12 cellular contexts compared by ENCODE assay signal in genomic region chr1:154222518-154222917, GRCh38. TPM values are rescaled to one million over a fixed set of nuclear protein-coding genes. Genes with fewer than 3 reads are reported as not detected.
DNase-seq lines count a peak whose midpoint lies in the region; TF ChIP-seq lines count a peak whose summit lies in the region.
"Had no signal": no experiment of that assay in that cellular context is flagged by ENCODE, and none has a peak within 500 bp of the region (broad histone marks: within the 10 kb centered on the region; RNA-seq: fewer than 3 reads in every experiment).

No MANE protein-coding gene starts in this region.

- H3K27me3 Mint-ChIP-seq in activated T-cell treated with anti-CD3 and anti-CD28 coated beads, Interleukin-2, amount 50 U/mL, for 24 hours: no peaks in the 10 kb centered on the region
- no peaks in the 10 kb centered on the region for H3K27me3 Mint-ChIP-seq in activated CD4-positive, alpha-beta memory T cell treated with anti-CD3 and anti-CD28 coated beads, Interleukin-2, amount 10 ng/mL, durations not matched to agents 7 days and 5 days

- H3K36me3 Mint-ChIP-seq in activated T-cell treated with anti-CD3 and anti-CD28 coated beads, Interleukin-2, amount 50 U/mL, for 24 hours (ENCODE audit: low read depth): peaks cover 92% of the 10 kb centered on the region
- peaks cover 86% of the 10 kb centered on the region for H3K36me3 Mint-ChIP-seq in activated CD4-positive, alpha-beta memory T cell treated with anti-CD3 and anti-CD28 coated beads, Interleukin-2, amount 10 ng/mL, durations not matched to agents 7 days and 5 days (ENCODE audit: low read depth)

- peak overlapping the region; percentile 100 for H3K4me3 Mint-ChIP-seq in activated T-cell treated with anti-CD3 and anti-CD28 coated beads, Interleukin-2, amount 50 U/mL, for 24 hours
- peak overlapping the region; percentile 92 for H3K4me3 Mint-ChIP-seq in activated CD4-positive, alpha-beta memory T cell treated with anti-CD3 and anti-CD28 coated beads, Interleukin-2, amount 10 ng/mL, durations not matched to agents 7 days and 5 days

- no peak for TF ChIP-seq EP300 in suprapubic skin (IDR thresholded peaks at IDR 0.05)

- no peak for TF ChIP-seq POLR2A in suprapubic skin (IDR thresholded peaks at IDR 0.05)
- TF ChIP-seq POLR2A in prostate gland (IDR thresholded peaks at IDR 0.05): no peak

- POLR2A ChIA-PET in activated CD4-positive, alpha-beta memory T cell treated with anti-CD3 and anti-CD28 coated beads, Interleukin-2, amount 10 ng/mL, durations not matched to agents 7 days and 5 days (lab: Charles Lee): interaction anchor here (1.0 to 8.4 kb wide), 7 partner anchors 15 to 232 kb away, joined by 3 to 72 read pairs (median 10); partner anchors contain the start of gene RPS27

- peaks cover 91% of the 10 kb centered on the region for H3K79me2 ChIP-seq in hepatocyte

- intact Hi-C loops in prostate gland (cut with DNase I): no loop called here

- CTCF ChIA-PET in activated CD4-positive, alpha-beta memory T cell treated with anti-CD3 and anti-CD28 coated beads, Interleukin-2, amount 10 ng/mL, durations not matched to agents 7 days and 5 days (lab: Charles Lee): interaction anchor here (0.9 to 1.4 kb wide), 5 partner anchors 15 to 236 kb away, joined by 3 to 5 read pairs (median 3); no protein-coding TSS in a partner anchor

- peaks cover 2% of the 10 kb centered on the region for H3K9me3 Mint-ChIP-seq in activated T-cell treated with anti-CD3 and anti-CD28 coated beads, Interleukin-2, amount 50 U/mL, for 24 hours
- H3K9me3 Mint-ChIP-seq in activated CD4-positive, alpha-beta memory T cell treated with anti-CD3 and anti-CD28 coated beads, Interleukin-2, amount 10 ng/mL, durations not matched to agents 7 days and 5 days: peaks cover 6% of the 10 kb centered on the region

- H3K27me3 ChIP-seq in hepatocyte (no peaks in the 10 kb centered on the region), suprapubic skin (no peaks in the 10 kb centered on the region), prostate gland (replicated peaks; ENCODE audit: insufficient read depth) (no peaks in the 10 kb centered on the region)

- no peak for DNase-seq in activated T-cell treated with anti-CD3 and anti-CD28 coated beads, Interleukin-2, amount 50 U/mL, for 24 hours
- DNase-seq in activated T-cell treated with anti-CD3 and anti-CD28 coated beads for 4 hours (no peak), hepatocyte (ENCODE audit: low spot score) (no peak), suprapubic skin (ENCODE audit: low spot score in 2 of 2) (no peak), inferior parietal cortex (ENCODE audit: extremely low spot score) (no peak), prostate gland (ENCODE audit: low spot score) (no peak)
- DNase-seq in activated CD4-positive, alpha-beta memory T cell treated with anti-CD3 and anti-CD28 coated beads, Interleukin-2, amount 10 ng/mL, durations not matched to agents 7 days and 5 days: no peak
- no peak for DNase-seq in activated CD4-positive, CD25-positive, alpha-beta regulatory T cell (lab: John Stamatoyannopoulos, UW)
- DNase-seq: activated CD8-positive, alpha-beta memory T cell treated with anti-CD3 and anti-CD28 coated beads, Interleukin-2, amount 50 U/mL, for 4 hours; NCI-H1105 had no signal

- H3K4me2 ChIP-seq in hepatocyte: peak overlapping the region; percentile 85

- TF ChIP-seq CTCF in hepatocyte (IDR thresholded peaks at IDR 0.05; ENCODE audit: poor library complexity): no peak
- TF ChIP-seq CTCF in suprapubic skin (IDR thresholded peaks at IDR 0.05): no peak
- no peak for TF ChIP-seq CTCF in prostate gland (IDR thresholded peaks at IDR 0.05)

- WGBS in hepatocyte (ENCODE audit: low lambda C conversion rate, missing lambda C conversion rate): 92% methylated on average over 1 of the region's 1 CpG
- 97% methylated on average over 1 of the region's 1 CpG for WGBS in suprapubic skin
- 96% methylated on average over 1 of the region's 1 CpG for WGBS in prostate gland

- H3K9me2 ChIP-seq in hepatocyte (replicated peaks; ENCODE audit: insufficient read depth): no peaks in the 10 kb centered on the region

- H3K27ac ChIP-seq in hepatocyte (peak overlapping the region; percentile 100), suprapubic skin (peak overlapping the region; percentile 98), prostate gland (peak overlapping the region in 1 of 2 donors; percentile 97)

- no peak overlapping the region for H2AFZ ChIP-seq in hepatocyte

- peaks cover 30% of the 10 kb centered on the region for H3K4me1 ChIP-seq in hepatocyte (ENCODE audit: insufficient read depth)
- H3K4me1 ChIP-seq in suprapubic skin: peaks cover 61% of the 10 kb centered on the region
- H3K4me1 ChIP-seq in prostate gland (replicated peaks): peaks cover 3% of the 10 kb centered on the region

- H3K9me3 ChIP-seq in hepatocyte (ENCODE audit: low read depth) (no peaks in the 10 kb centered on the region), suprapubic skin (no peaks in the 10 kb centered on the region), prostate gland (no peaks in the 10 kb centered on the region)

- H3K4me3 ChIP-seq in hepatocyte (peak overlapping the region; percentile 71), suprapubic skin (peak overlapping the region; percentile 68), prostate gland (no peak overlapping the region)

- H3K4me1 Mint-ChIP-seq in activated T-cell treated with anti-CD3 and anti-CD28 coated beads, Interleukin-2, amount 50 U/mL, for 24 hours (ENCODE audit: low read depth): peaks cover 63% of the 10 kb centered on the region
- peaks cover 73% of the 10 kb centered on the region for H3K4me1 Mint-ChIP-seq in activated CD4-positive, alpha-beta memory T cell treated with anti-CD3 and anti-CD28 coated beads, Interleukin-2, amount 10 ng/mL, durations not matched to agents 7 days and 5 days

- peak overlapping the region; percentile 100 for H3K27ac Mint-ChIP-seq in activated T-cell treated with anti-CD3 and anti-CD28 coated beads, Interleukin-2, amount 50 U/mL, for 24 hours
- peak overlapping the region; percentile 97 for H3K27ac Mint-ChIP-seq in activated CD4-positive, alpha-beta memory T cell treated with anti-CD3 and anti-CD28 coated beads, Interleukin-2, amount 10 ng/mL, durations not matched to agents 7 days and 5 days

- H4K20me1 ChIP-seq in hepatocyte (ENCODE audit: insufficient read depth, poor library complexity, severe bottlenecking): peaks cover 65% of the 10 kb centered on the region

- H3K36me3 ChIP-seq in hepatocyte (replicated peaks; ENCODE audit: insufficient read depth, low read depth) (no peaks in the 10 kb centered on the region), suprapubic skin (peaks cover 24% of the 10 kb centered on the region), prostate gland (peaks cover 0 to under 1% of the 10 kb centered on the region in 2 donors)

RNA-seq across cellular contexts. Expression of gene UBAP2L, which starts 1.8 kb away (rescaled TPM):
- 100 to 1,000 TPM; 155 to 157 TPM for total RNA-seq in activated CD4-positive, alpha-beta memory T cell treated with anti-CD3 and anti-CD28 coated beads, Interleukin-2, amount 10 ng/mL, durations not matched to agents 7 days and 5 days
- total RNA-seq in hepatocyte (83.5 and 103 TPM in 2 replicates), suprapubic skin (100 to 1,000 TPM in 1 of 4 donors, 10 to 100 TPM in 3; 69.8 to 124 (median 83.0) TPM), prostate gland (100 to 1,000 TPM in 1 of 2 donors, 10 to 100 TPM in 1; 51.1 to 121 TPM)
- polyA plus RNA-seq in hepatocyte: 119 and 132 TPM in 2 replicates

RNA-seq across cellular contexts. Expression of gene CFAP141, which starts 16.4 kb away (rescaled TPM):
- not detected for total RNA-seq in activated CD4-positive, alpha-beta memory T cell treated with anti-CD3 and anti-CD28 coated beads, Interleukin-2, amount 10 ng/mL, durations not matched to agents 7 days and 5 days
- total RNA-seq in hepatocyte (not detected in 2 replicates), suprapubic skin (not detected), prostate gland (not detected)
- not detected in 2 replicates for polyA plus RNA-seq in hepatocyte
- total RNA-seq: lung microvascular endothelial cell had no signal
- polyA plus RNA-seq: thymus had no signal

RNA-seq across cellular contexts. Expression of gene TPM3, which starts 30.6 kb away (rescaled TPM):
- total RNA-seq in activated CD4-positive, alpha-beta memory T cell treated with anti-CD3 and anti-CD28 coated beads, Interleukin-2, amount 10 ng/mL, durations not matched to agents 7 days and 5 days: 100 to 1,000 TPM; 792 to 805 TPM
- total RNA-seq in hepatocyte (440 and 441 TPM in 2 replicates), suprapubic skin (100 to 1,000 TPM; 156 to 192 (median 181) TPM), prostate gland (100 to 1,000 TPM; 147 to 277 TPM)
- 302 and 321 TPM in 2 replicates for polyA plus RNA-seq in hepatocyte

RNA-seq across cellular contexts. Expression of gene HAX1, which starts 49.9 kb away (rescaled TPM):
- 100 to 1,000 TPM; 141 to 142 TPM for total RNA-seq in activated CD4-positive, alpha-beta memory T cell treated with anti-CD3 and anti-CD28 coated beads, Interleukin-2, amount 10 ng/mL, durations not matched to agents 7 days and 5 days
- total RNA-seq in hepatocyte (80.0 and 86.9 TPM in 2 replicates), suprapubic skin (10 to 100 TPM; 66.0 to 88.3 (median 78.4) TPM), prostate gland (10 to 100 TPM; 95.2 to 96.6 TPM)
- polyA plus RNA-seq in hepatocyte: 95.1 and 104 TPM in 2 replicates

Comparison
In these comparisons a context has a peak if more than half of its experiments do, and no peak if none do; other contexts are left out.
1. H3K4me3 ChIP-seq: peak in hepatocyte (single experiment) and suprapubic skin (single experiment); none in prostate gland (0 of 2).